In genomic region chr6:51213806-51214205, GRCh38 we compare ENCODE assay signal across 13 cellular contexts.
DNase-seq lines count a peak whose midpoint lies in the region; FAIRE-seq and TF ChIP-seq lines count a peak whose summit lies in the region.
"Had no signal": no experiment of that assay in that cellular context is flagged by ENCODE, and none has a peak within 500 bp of the region (broad histone marks: within the 10 kb centered on the region; RNA-seq: fewer than 3 reads in every experiment).

No MANE protein-coding gene starts in this region.

- peak overlapping the region; percentile 12 for H3K4me3 ChIP-seq in astrocyte of the cerebellum (ENCODE audit: low read depth, low read length)
- H3K4me3 ChIP-seq in uterus, result no peak overlapping the region
- H3K4me3 ChIP-seq: Peyer's patch had no signal

- H3T11ph ChIP-seq in H9 (ENCODE audit: low read length), result no peak overlapping the region

- H3K9me3 Mint-ChIP-seq in H9 (no peaks in the 10 kb centered on the region), progenitor cell of endocrine pancreas (ENCODE audit: low read depth) (no peaks in the 10 kb centered on the region)

- WGBS in H9 (ENCODE audit: extremely low coverage, insufficient read length, low lambda C conversion rate), result no CpG with 5 or more reads among the region's 15 CpGs

- H3K36me3 Mint-ChIP-seq in H9 (ENCODE audit: insufficient read depth in 1 of 3, low read depth in 3 of 3) (no peaks in the 10 kb centered on the region), progenitor cell of endocrine pancreas (ENCODE audit: insufficient read depth) (no peaks in the 10 kb centered on the region)

- no peaks in the 10 kb centered on the region for H3K23me2 ChIP-seq in H9 (ENCODE audit: insufficient read length, low read depth, low read length, poor library complexity, severe bottlenecking)

- no peak overlapping the region for H4K8ac ChIP-seq in H9 (replicated peaks; ENCODE audit: insufficient read length, low read depth, low read length)

- H2AFZ ChIP-seq in H9 (ENCODE audit: low read length), result no peak overlapping the region

- H3K79me2 ChIP-seq in H9 (ENCODE audit: insufficient read depth, low read length), result no peaks in the 10 kb centered on the region

- H3K36me3 ChIP-seq in uterus, result no peaks in the 10 kb centered on the region
- H3K36me3 ChIP-seq: Peyer's patch had no signal

- no peak for TF ChIP-seq CTCF in H9 (conservative IDR thresholded peaks at IDR 0.05)
- no peak for TF ChIP-seq CTCF in astrocyte of the cerebellum (IDR thresholded peaks at IDR 0.05; ENCODE audit: low read depth, low read length, missing control alignments)
- TF ChIP-seq CTCF in progenitor cell of endocrine pancreas (IDR thresholded peaks at IDR 0.05; ENCODE audit: unreplicated experiment), result no peak
- no peak for TF ChIP-seq CTCF in uterus (IDR thresholded peaks at IDR 0.05)

- DNase-seq in H9 (peak; percentile 37), astrocyte of the cerebellum (ENCODE audit: low read depth) (no peak), iPS-NIHi11 (ENCODE audit: low spot score) (peak; percentile 22), progenitor cell of endocrine pancreas (ENCODE audit: low spot score, unreplicated experiment) (no peak), uterus (no peak), GM12891 (ENCODE audit: insufficient read length, low spot score) (no peak), EL (no peak)
- no peak for DNase-seq in activated CD4-positive, CD25-positive, alpha-beta regulatory T cell treated with anti-CD3 and anti-CD28 coated beads, Interleukin-2, amount 50 U/mL, for 72 hours
- DNase-seq: activated naive CD4-positive, alpha-beta T cell treated with anti-CD3 and anti-CD28 coated beads, Interleukin-2, amount 50 U/mL, for 16 hours; DMS 273 treated with DMSO at 0.1 percent for 48 hours; NCI-H1694; Peyer's patch; stimulated activated naive CD8-positive, alpha-beta T cell treated with anti-CD3 and anti-CD28 coated beads, Interleukin-15, Interleukin-2, amounts not matched to agents 100 U/mL and 50 U/mL, for 24 hours had no signal

- H3K9me3 ChIP-seq in H9 (ENCODE audit: control insufficient read depth, low read depth, low read length) (no peaks in the 10 kb centered on the region), uterus (no peaks in the 10 kb centered on the region)
- H3K9me3 ChIP-seq: Peyer's patch had no signal

- H2AK5ac ChIP-seq in H9 (ENCODE audit: insufficient read length, low read length), result no peak overlapping the region

- H3K23ac ChIP-seq in H9 (ENCODE audit: insufficient read length, low read depth, low read length), result no peak overlapping the region

- H3K27ac ChIP-seq in H9 (ENCODE audit: insufficient read length, low read depth, low read length) (no peak overlapping the region), uterus (no peak overlapping the region)
- H3K27ac ChIP-seq: Peyer's patch had no signal

- H3K27ac Mint-ChIP-seq in H9 (peak overlapping the region in 1 of 3 experiments; percentile 63; a peak in 1 of 7 replicates), progenitor cell of endocrine pancreas (no peak overlapping the region)

- peaks cover 28% of the 10 kb centered on the region for H3K27me3 Mint-ChIP-seq in H9 (ENCODE audit: low read depth)
- peaks cover 35% of the 10 kb centered on the region for H3K27me3 Mint-ChIP-seq in progenitor cell of endocrine pancreas

- no peak overlapping the region for H2BK5ac ChIP-seq in H9 (ENCODE audit: insufficient read length, low read length)

- no peak overlapping the region for H4K91ac ChIP-seq in H9 (ENCODE audit: insufficient read length, low read depth, low read length)

- no peak overlapping the region for H3K4ac ChIP-seq in H9 (ENCODE audit: low read depth, low read length)

- no peak for FAIRE-seq in GM12891 (lab: Jason Lieb, UNC)

- H4K20me1 ChIP-seq in H9 (ENCODE audit: control insufficient read depth, insufficient read depth, insufficient read length), result no peaks in the 10 kb centered on the region

- H2BK120ac ChIP-seq in H9 (ENCODE audit: low read depth, low read length, poor library complexity, severe bottlenecking), result no peak overlapping the region

- H3K4me1 ChIP-seq in H9 (ENCODE audit: insufficient read depth, low read length) (peaks cover 3% of the 10 kb centered on the region; the same call in 1 of the 2 replicates), uterus (no peaks in the 10 kb centered on the region)
- H3K4me1 ChIP-seq: Peyer's patch had no signal

- no peak overlapping the region for H2BK15ac ChIP-seq in H9 (ENCODE audit: low read depth, low read length)

- H2BK20ac ChIP-seq in H9 (ENCODE audit: low read depth, low read length, poor library complexity, severe bottlenecking), result no peak overlapping the region

- intact Hi-C loops in uterus (cut with DNase I; ENCODE audit: low total_unique reads), result no loop called here

- H4K5ac ChIP-seq in H9 (ENCODE audit: insufficient read length, low read depth, low read length), result no peak overlapping the region

- no peak overlapping the region for H3K9ac ChIP-seq in H9 (ENCODE audit: extremely low read depth, insufficient read length, low read length)

- H3K4me1 Mint-ChIP-seq in H9 (peaks cover 31 to 32% of the 10 kb centered on the region in 2 experiments), progenitor cell of endocrine pancreas (ENCODE audit: low read depth) (peaks cover 5% of the 10 kb centered on the region)

- H3K27me3 ChIP-seq in H9 (ENCODE audit: insufficient read depth, low read length) (no peaks in the 10 kb centered on the region; the same call in 1 of the 2 replicates), uterus (no peaks in the 10 kb centered on the region)
- H3K27me3 ChIP-seq: Peyer's patch had no signal

- no peak overlapping the region for H3K56ac ChIP-seq in H9 (ENCODE audit: insufficient read length, low read depth, low read length)

- H3K18ac ChIP-seq in H9 (ENCODE audit: insufficient read length, low read depth, low read length), result no peak overlapping the region

- H3K79me1 ChIP-seq in H9 (ENCODE audit: insufficient read depth, low read depth, low read length, poor library complexity, severe bottlenecking), result no peaks in the 10 kb centered on the region

- H3K4me3 Mint-ChIP-seq in H9 (peak overlapping the region; percentile 33 to 44; a peak in 4 of 5 replicates), progenitor cell of endocrine pancreas (ENCODE audit: low read depth) (peak overlapping the region; percentile 49)

- TF ChIP-seq POLR2A in uterus (IDR thresholded peaks at IDR 0.05) (no peak), GM12891 (IDR thresholded peaks at IDR 0.05; ENCODE audit: low read depth, low read length) (no peak)

- H2BK12ac ChIP-seq in H9 (ENCODE audit: insufficient read length, low read depth, low read length), result no peak overlapping the region

- no peak overlapping the region for H3K14ac ChIP-seq in H9 (ENCODE audit: insufficient read depth, low read length)

- H3K4me2 ChIP-seq in H9 (ENCODE audit: insufficient read depth, insufficient read length, low read length), result peak overlapping the region; percentile 36

- in situ Hi-C loops in astrocyte of the cerebellum (cut with HindIII; ENCODE audit: low sequenced_read_pairs), result no loop called here

TF ChIP-seq in GM12891, 5 proteins besides CTCF, POLR2A, EP300 and RAD21:
- TF ChIP-seq PAX5 (IDR thresholded peaks at IDR 0.05; ENCODE audit: insufficient read depth, low read length, severe bottlenecking), result no peak
- TF ChIP-seq TAF1 (IDR thresholded peaks at IDR 0.05; ENCODE audit: low read depth, low read length), result no peak

Comparison
In these comparisons a context has a peak if more than half of its experiments do, and no peak if none do; other contexts are left out.
1. DNase-seq: peak in H9 (single experiment) and iPS-NIHi11 (single experiment); none in astrocyte of the cerebellum (single experiment), progenitor cell of endocrine pancreas (single experiment), uterus (0 of 2), GM12891 (single experiment), activated CD4-positive, CD25-positive, alpha-beta regulatory T cell treated with anti-CD3 and anti-CD28 coated beads, Interleukin-2, amount 50 U/mL, for 72 hours (single experiment) and EL (single experiment).